8 cellular contexts compared by ENCODE assay signal in genomic region chr11:46593550-46594382, GRCh38. TPM values are rescaled to one million over a fixed set of nuclear protein-coding genes. Genes with fewer than 3 reads are reported as not detected.
DNase-seq lines count a peak whose midpoint lies in the region; ATAC-seq, FAIRE-seq and TF ChIP-seq lines count a peak whose summit lies in the region.

Gene AMBRA1, minus strand, starts transcription at chr11:46594023. Its CDS starts 45,643 bp downstream, at chr11:46548380.

- H3K4me2 ChIP-seq in mammary epithelial cell (ENCODE audit: insufficient read depth, low read depth, low read length): peak within 1 kb of the TSS; percentile 70

- H3K4me3 ChIP-seq in ACC112 (ENCODE audit: low read depth, low read length) (peak within 1 kb of the TSS; percentile 99), WERI-Rb-1 (ENCODE audit: low read depth, low read length) (peak within 1 kb of the TSS; percentile 96), mammary epithelial cell (replicated peaks in 1 of 3; ENCODE audit: insufficient read depth in 1 of 3, low read depth in 2 of 3, low read length in 3 of 3) (peak within 1 kb of the TSS; percentile 65 to 85 (median 80)), small intestine (ENCODE audit: low read depth in 1 of 2, low read length in 2 of 2) (peak within 1 kb of the TSS; percentile 74 to 99)

- peaks cover 29% of the 10 kb centered on the region for H3K4me1 ChIP-seq in ACC112 (ENCODE audit: control insufficient read depth, insufficient read depth, low read length, unreplicated experiment)
- peaks cover 13% of the 10 kb centered on the region for H3K4me1 ChIP-seq in mammary epithelial cell (ENCODE audit: insufficient read depth, low read length)
- peaks cover 2 to 7% of the 10 kb centered on the region in 2 donors for H3K4me1 ChIP-seq in small intestine (ENCODE audit: control insufficient read depth in 2 of 2, insufficient read depth in 1 of 2, low read depth in 1 of 2, low read length in 1 of 2)

- peaks cover 49% of the 10 kb centered on the region for H3K79me2 ChIP-seq in ACC112 (ENCODE audit: control insufficient read depth, insufficient read depth, low read length, unreplicated experiment)
- H3K79me2 ChIP-seq in mammary epithelial cell (ENCODE audit: insufficient read depth, low read length): peaks cover 51% of the 10 kb centered on the region

- WGBS in mammary epithelial cell (ENCODE audit: low coverage, missing lambda C conversion rate): under 1% methylated on average over 22 of the region's 54 CpGs
- WGBS in small intestine, 3 donors: 1 to 2% (median 1%) methylated on average over 54 of the region's 54 CpGs

- H3K27ac ChIP-seq in ACC112 (ENCODE audit: low read depth, low read length) (peak within 1 kb of the TSS; percentile 58), WERI-Rb-1 (peak within 1 kb of the TSS; percentile 72), mammary epithelial cell (ENCODE audit: insufficient read depth, low read depth, low read length) (peak within 1 kb of the TSS; percentile 60), small intestine (ENCODE audit: low read depth in 1 of 2, low read length in 1 of 2) (peak within 1 kb of the TSS; percentile 46 to 86)

- in situ Hi-C loops in mammary epithelial cell (cut with MboI; ENCODE audit: low sequenced_read_pairs in 2 of 2): no loop called here

- TF ChIP-seq CTCF in WERI-Rb-1 (IDR thresholded peaks at IDR 0.05; ENCODE audit: low read depth, low read length) (no peak), mammary epithelial cell (conservative IDR thresholded peaks at IDR 0.05 in 1 of 2, IDR thresholded peaks at IDR 0.05 in 1 of 2; ENCODE audit: extremely low read depth in 1 of 2, insufficient read depth in 1 of 2, low read depth in 1 of 2, low read length in 2 of 2) (no peak)

- ATAC-seq in GM18868 (IDR thresholded peaks at IDR 0.05; ENCODE audit: unreplicated experiment) (peak; percentile 80), HG03103 (IDR thresholded peaks at IDR 0.05; ENCODE audit: low read depth, unreplicated experiment) (peak; percentile 79)

- peak; percentile 91 for DNase-seq in NCI-H2196 (lab: John Stamatoyannopoulos, UW; ENCODE audit: unreplicated experiment)
- DNase-seq in WERI-Rb-1: peak; percentile 86
- DNase-seq in mammary epithelial cell: peak; percentile 91
- DNase-seq in iPS-NIHi11 (ENCODE audit: low spot score): peak; percentile 86
- DNase-seq in small intestine: peak; percentile 93

- H3K9me3 ChIP-seq in WERI-Rb-1 (ENCODE audit: severe bottlenecking) (no peaks in the 10 kb centered on the region), mammary epithelial cell (replicated peaks; ENCODE audit: insufficient read depth, low read length) (no peaks in the 10 kb centered on the region), small intestine (ENCODE audit: control insufficient read depth, low read depth) (no peaks in the 10 kb centered on the region)

- no TSS peak for BruUV-seq in mammary epithelial cell (replicated peaks; lab: Mats Ljungman, UMichigan)

- H3K9ac ChIP-seq in mammary epithelial cell (ENCODE audit: insufficient read depth, low read length): peak within 1 kb of the TSS; percentile 82

- FAIRE-seq in small intestine (lab: Jason Lieb, UNC): no peak

- intact Hi-C loops in mammary epithelial cell (cut with micrococcal nuclease): loop anchor here (1.0 to 5.0 kb wide), 2 partner anchors 24 to 41 kb away; partner anchors contain the start of genes ATG13 and HARBI1

- H4K20me1 ChIP-seq in mammary epithelial cell (ENCODE audit: insufficient read depth, low read length): no peaks in the 10 kb centered on the region

- dilution Hi-C loops in mammary epithelial cell (cut with HindIII; ENCODE audit: low sequenced_read_pairs): no loop called here

- H3K27me3 ChIP-seq in ACC112 (ENCODE audit: insufficient read depth, low read length) (no peaks in the 10 kb centered on the region), WERI-Rb-1 (ENCODE audit: insufficient read depth, low read depth, severe bottlenecking) (no peaks in the 10 kb centered on the region), mammary epithelial cell (ENCODE audit: insufficient read depth, low read length) (no peaks in the 10 kb centered on the region), small intestine (ENCODE audit: control insufficient read depth in 2 of 2, insufficient read depth in 2 of 2, low read length in 2 of 2) (no peaks in the 10 kb centered on the region)

- H3K36me3 ChIP-seq in ACC112 (ENCODE audit: insufficient read depth, low read length) (no peaks in the 10 kb centered on the region), WERI-Rb-1 (no peaks in the 10 kb centered on the region; the same call in 1 of the 2 replicates), mammary epithelial cell (ENCODE audit: insufficient read depth, low read length) (no peaks in the 10 kb centered on the region), small intestine (ENCODE audit: control insufficient read depth in 2 of 2, insufficient read depth in 2 of 2, low read length in 2 of 2) (no peaks in the 10 kb centered on the region)

- H2AFZ ChIP-seq in ACC112 (ENCODE audit: low read length, unreplicated experiment) (peak within 1 kb of the TSS; percentile 100), mammary epithelial cell (ENCODE audit: low read depth, low read length) (peak within 1 kb of the TSS; percentile 94)

- CTCF ChIA-PET in mammary epithelial cell (lab: Charles Lee; ENCODE audit: low non-redundant PET): interaction anchor here (0.5 kb wide), 1 partner anchor 104 kb away, joined by 6 read pairs; no protein-coding TSS in a partner anchor

RNA-seq across cellular contexts. Expression of gene AMBRA1, which starts in this region (rescaled TPM):
- total RNA-seq in mammary epithelial cell: 10 to 100 TPM; 23.2 to 26.3 TPM
- polyA plus RNA-seq in mammary epithelial cell (11.1 TPM), small intestine (10 to 100 TPM in 1 of 3 donors, 1 to 10 TPM in 2; 7.8 to 15.8 (median 9.4) TPM)
- polyA minus RNA-seq in mammary epithelial cell: 28.7 TPM

Comparison
In these comparisons a context has a peak if more than half of its experiments do, and no peak if none do; other contexts are left out.
1. Peak in every context shown above with its lines: DNase-seq, ATAC-seq, H3K4me3 ChIP-seq and H3K27ac ChIP-seq.